Comparison of ENCODE assay signal across 18 cellular contexts in the genomic region with DNA sequence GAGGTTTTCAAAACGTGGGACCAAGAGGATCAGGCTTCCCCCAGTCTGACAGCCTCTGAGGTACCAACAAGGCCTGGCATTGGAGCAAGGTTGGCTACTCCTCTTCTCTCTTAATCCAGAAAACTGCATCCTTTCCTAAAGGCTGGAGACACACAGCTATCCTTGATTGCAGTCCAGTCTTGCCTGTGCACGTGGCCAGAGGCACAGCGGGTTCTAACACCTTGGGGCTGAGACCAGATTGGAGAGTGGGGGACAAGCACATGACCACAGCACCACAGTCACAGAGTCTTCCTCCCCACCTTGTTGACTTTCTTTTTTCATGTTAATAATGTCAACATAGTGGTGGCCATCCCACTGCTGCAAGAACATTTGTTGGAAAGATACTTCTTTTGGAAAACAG. TPM values are rescaled to one million over a fixed set of nuclear protein-coding genes. Genes with fewer than 3 reads are reported as not detected.
"Had no signal": no experiment of that assay in that cellular context is flagged by ENCODE, and none has a peak within 500 bp of the region (broad histone marks: within the 10 kb centered on the region; RNA-seq: fewer than 3 reads in every experiment).

No MANE protein-coding gene starts in this region.

- H3K4me3 ChIP-seq: colonic mucosa, left lung, mucosa of descending colon, neural progenitor cell, ovary, right atrium auricular region, smooth muscle cell, transverse colon had no signal

- H3K27ac ChIP-seq: colonic mucosa, left lung, neural progenitor cell, ovary, thoracic aorta, transverse colon had no signal

- ATAC-seq: left lung; mucosa of descending colon; naive thymus-derived CD8-positive, alpha-beta T cell; stimulated activated naive CD8-positive, alpha-beta T cell treated with anti-CD3 and anti-CD28 coated beads, Interleukin-15, Interleukin-2, amounts not matched to agents 100 U/mL and 50 U/mL, for 24 hours had no signal

- H3K9me3 ChIP-seq: colonic mucosa, left lung, mucosa of descending colon, ovary, right atrium auricular region, thoracic aorta, transverse colon had no signal

- H3K36me3 ChIP-seq: colonic mucosa, left lung, neural progenitor cell, ovary, right atrium auricular region, thoracic aorta, transverse colon had no signal

- H3K4me1 ChIP-seq: colonic mucosa, left lung, neural progenitor cell had no signal

- DNase-seq: colonic mucosa; dermis blood vessel endothelial cell; effector CD4-positive, alpha-beta T cell; islet precursor cell; left lung; mucosa of descending colon; naive thymus-derived CD8-positive, alpha-beta T cell; ovary; stimulated activated CD4-positive, alpha-beta T cell treated with anti-CD3 and anti-CD28 coated beads, Interleukin-2, amount 100 ng/mL, for 48 hours; stimulated activated naive CD8-positive, alpha-beta T cell treated with anti-CD3 and anti-CD28 coated beads, Interleukin-15, Interleukin-2, amounts not matched to agents 100 U/mL and 50 U/mL, for 24 hours; transverse colon had no signal

- H3K27me3 ChIP-seq: colonic mucosa, left lung, neural progenitor cell, ovary, right atrium auricular region, transverse colon had no signal

RNA-seq across cellular contexts. Expression of gene GNAO1, which starts 46.9 kb away (rescaled TPM):
- total RNA-seq: bronchial epithelial cell, dermis blood vessel endothelial cell, glomerular endothelial cell, lung microvascular endothelial cell had no signal
